ENCODE assay signal across 13 cellular contexts in genomic region chr1:154466136-154466665, GRCh38. TPM values are rescaled to one million over a fixed set of nuclear protein-coding genes. Genes with fewer than 3 reads are reported as not detected.
DNase-seq lines count a peak whose midpoint lies in the region; ATAC-seq, FAIRE-seq and TF ChIP-seq lines count a peak whose summit lies in the region.
"Had no signal": no experiment of that assay in that cellular context is flagged by ENCODE, and none has a peak within 500 bp of the region (broad histone marks: within the 10 kb centered on the region; RNA-seq: fewer than 3 reads in every experiment).

No MANE protein-coding gene starts in this region.

- no peak for DNase-seq in CD4-positive, alpha-beta T cell
- DNase-seq in sigmoid colon = peak; percentile 20
- no peak for DNase-seq in GM12892 (ENCODE audit: insufficient read length)
- no peak for DNase-seq in NCI-H2107 treated with DMSO at 0.1 percent for 48 hours (lab: John Stamatoyannopoulos, UW; ENCODE audit: unreplicated experiment)
- DNase-seq: activated naive CD8-positive, alpha-beta T cell treated with anti-CD3 and anti-CD28 coated beads, Interleukin-2, amount 10 ng/mL, durations not matched to agents 7 days and 5 days; NCI-H1436 treated with DMSO at 0.1 percent for 48 hours; NCI-H524 treated with DMSO at 0.1 percent for 48 hours; stimulated activated CD4-positive, alpha-beta T cell treated with anti-CD3 and anti-CD28 coated beads, Interleukin-4, amount 100 ng/mL, for 1 hour; stimulated activated naive CD4-positive, alpha-beta T cell had no signal

- H4K20me1 ChIP-seq in KMS-11 (ENCODE audit: insufficient read depth) = no peaks in the 10 kb centered on the region

- H2AFZ ChIP-seq in KMS-11 (ENCODE audit: low read depth) = no peak overlapping the region

- no peaks in the 10 kb centered on the region for H3K9me3 ChIP-seq in CD4-positive, alpha-beta T cell (ENCODE audit: control insufficient read depth, low read length)
- H3K9me3 ChIP-seq in sigmoid colon = no peaks in the 10 kb centered on the region

- H3K4me1 ChIP-seq in KMS-11 (ENCODE audit: low read depth, poor library complexity, severe bottlenecking) (peaks cover 65% of the 10 kb centered on the region), sigmoid colon (peaks cover 0 to 47% (median 25%) of the 10 kb centered on the region in 4 donors)

- no peak for ATAC-seq in CD4-positive, alpha-beta T cell (ENCODE audit: poor library complexity)
- ATAC-seq in GM21515 (IDR thresholded peaks at IDR 0.05; ENCODE audit: unreplicated experiment) = no peak
- ATAC-seq: Panc1 had no signal

- H3K4me3 ChIP-seq in KMS-11 (IDR thresholded peaks at IDR 0.05; ENCODE audit: insufficient read depth, low read depth, low read length) (no peak overlapping the region), sigmoid colon (no peak overlapping the region)

- H3K4me2 ChIP-seq in KMS-11 = peak overlapping the region; percentile 46

- 65 to 71% methylated on average over 5 of the region's 5 CpGs for WGBS in sigmoid colon, 2 donors

- H3K9ac ChIP-seq in KMS-11 = no peak overlapping the region

- POLR2A ChIA-PET in CD4-positive, alpha-beta T cell (lab: Charles Lee) = interaction anchor here (1.1 to 4.0 kb wide), 8 partner anchors 26 to 246 kb away, joined by 3 to 66 read pairs (median 7); partner anchors contain the start of gene UBAP2L

- H3K36me3 ChIP-seq in KMS-11 (ENCODE audit: insufficient read depth) (no peaks in the 10 kb centered on the region), sigmoid colon (peaks cover 0 to 50% (median 15%) of the 10 kb centered on the region in 4 donors)

- no peak for TF ChIP-seq EP300 in sigmoid colon (IDR thresholded peaks at IDR 0.05)

- no peaks in the 10 kb centered on the region for H3K79me2 ChIP-seq in KMS-11 (ENCODE audit: insufficient read depth, low read depth)

- H3K9me3 Mint-ChIP-seq in CD4-positive, alpha-beta T cell = no peaks in the 10 kb centered on the region
- no peaks in the 10 kb centered on the region for H3K9me3 Mint-ChIP-seq in dendritic cell treated with granulocyte-macrophage colony-stimulating factor and Interleukin-4, amounts not matched to agents 40 ng/mL and 50 ng/mL, for 4 days
- H3K9me3 Mint-ChIP-seq: activated naive CD8-positive, alpha-beta T cell treated with anti-CD3 and anti-CD28 coated beads, Interleukin-2, amount 10 ng/mL, durations not matched to agents 7 days and 5 days had no signal

- no peaks in the 10 kb centered on the region for H3K27me3 Mint-ChIP-seq in CD4-positive, alpha-beta T cell
- H3K27me3 Mint-ChIP-seq in dendritic cell treated with granulocyte-macrophage colony-stimulating factor and Interleukin-4, amounts not matched to agents 40 ng/mL and 50 ng/mL, for 4 days = no peaks in the 10 kb centered on the region

- H3K27ac ChIP-seq in CD4-positive, alpha-beta T cell (ENCODE audit: low read depth, low read length) = peak overlapping the region; percentile 49
- H3K27ac ChIP-seq in KMS-11 = no peak overlapping the region; the same call in 1 of the 2 replicates
- H3K27ac ChIP-seq in sigmoid colon = peak overlapping the region in 3 of 4 donors; percentile 27 to 89 (median 47)

- intact Hi-C loops in CD4-positive, alpha-beta T cell (cut with DNase I, micrococcal nuclease) = loop anchor here in 1 of 2 experiments (5.0 kb wide), 1 partner anchor 124 kb away; no protein-coding TSS in a partner anchor
- intact Hi-C loops in dendritic cell treated with granulocyte-macrophage colony-stimulating factor and Interleukin-4, amounts not matched to agents 40 ng/mL and 50 ng/mL, for 4 days (cut with micrococcal nuclease) = loop anchor here (2.0 kb wide), 1 partner anchor 59 kb away; no protein-coding TSS in a partner anchor
- intact Hi-C loops in sigmoid colon (cut with DNase I) = loop anchor here (2.0 kb wide), 1 partner anchor 61 kb away; the partner anchor contains the start of gene IL6R

- peak overlapping the region; percentile 93 for H3K27ac Mint-ChIP-seq in CD4-positive, alpha-beta T cell
- peak overlapping the region; percentile 95 for H3K27ac Mint-ChIP-seq in dendritic cell treated with granulocyte-macrophage colony-stimulating factor and Interleukin-4, amounts not matched to agents 40 ng/mL and 50 ng/mL, for 4 days
- H3K27ac Mint-ChIP-seq: activated naive CD8-positive, alpha-beta T cell treated with anti-CD3 and anti-CD28 coated beads, Interleukin-2, amount 10 ng/mL, durations not matched to agents 7 days and 5 days had no signal

- H3K36me3 Mint-ChIP-seq in CD4-positive, alpha-beta T cell (ENCODE audit: low read depth) = peaks cover 18% of the 10 kb centered on the region
- peaks cover 65% of the 10 kb centered on the region for H3K36me3 Mint-ChIP-seq in dendritic cell treated with granulocyte-macrophage colony-stimulating factor and Interleukin-4, amounts not matched to agents 40 ng/mL and 50 ng/mL, for 4 days (ENCODE audit: low read depth)
- H3K36me3 Mint-ChIP-seq: activated naive CD8-positive, alpha-beta T cell treated with anti-CD3 and anti-CD28 coated beads, Interleukin-2, amount 10 ng/mL, durations not matched to agents 7 days and 5 days had no signal

- TF ChIP-seq CTCF in CD4-positive, alpha-beta T cell (IDR thresholded peaks at IDR 0.05) = no peak
- no peak for TF ChIP-seq CTCF in KMS-11 (conservative IDR thresholded peaks at IDR 0.05; ENCODE audit: low read depth, low read length)
- TF ChIP-seq CTCF in sigmoid colon (IDR thresholded peaks at IDR 0.05) = no peak

- TF ChIP-seq POLR2A in sigmoid colon (IDR thresholded peaks at IDR 0.05) (no peak), GM12892 (IDR thresholded peaks at IDR 0.05; ENCODE audit: low read depth, low read length) (no peak)

- H3K4me3 Mint-ChIP-seq in CD4-positive, alpha-beta T cell = peak overlapping the region; percentile 49
- H3K4me3 Mint-ChIP-seq in dendritic cell treated with granulocyte-macrophage colony-stimulating factor and Interleukin-4, amounts not matched to agents 40 ng/mL and 50 ng/mL, for 4 days = peak overlapping the region; percentile 55
- H3K4me3 Mint-ChIP-seq: activated naive CD8-positive, alpha-beta T cell treated with anti-CD3 and anti-CD28 coated beads, Interleukin-2, amount 10 ng/mL, durations not matched to agents 7 days and 5 days had no signal

- peaks cover 78% of the 10 kb centered on the region for H3K4me1 Mint-ChIP-seq in CD4-positive, alpha-beta T cell (ENCODE audit: low read depth)
- peaks cover 72% of the 10 kb centered on the region for H3K4me1 Mint-ChIP-seq in dendritic cell treated with granulocyte-macrophage colony-stimulating factor and Interleukin-4, amounts not matched to agents 40 ng/mL and 50 ng/mL, for 4 days (ENCODE audit: low read depth)

- no peaks in the 10 kb centered on the region for H3K27me3 ChIP-seq in CD4-positive, alpha-beta T cell (ENCODE audit: control insufficient read depth, insufficient read depth, low read length)
- H3K27me3 ChIP-seq in KMS-11 (ENCODE audit: insufficient read depth, low read depth) (peaks cover 31% of the 10 kb centered on the region; the same call in 1 of the 2 replicates), sigmoid colon (no peaks in the 10 kb centered on the region)

- CTCF ChIA-PET in CD4-positive, alpha-beta T cell (lab: Charles Lee) = interaction anchor here (1.4 to 3.4 kb wide), 2 partner anchors 14 to 63 kb away, joined by 4 to 21 read pairs; no protein-coding TSS in a partner anchor

- FAIRE-seq in GM12892 (lab: Jason Lieb, UNC) = no peak

RNA-seq across cellular contexts. Expression of gene TDRD10, which starts 35.8 kb away (rescaled TPM):
- not detected for total RNA-seq in CD4-positive, alpha-beta T cell
- 1 to 10 TPM in 3 of 4 donors, under 1 TPM in 1; 0.68 to 3.9 (median 1.8) TPM for total RNA-seq in sigmoid colon
- 1 to 10 TPM in 2 of 3 donors, under 1 TPM in 1; 0.46 to 2.0 (median 1.8) TPM for polyA plus RNA-seq in sigmoid colon
- 0.19 TPM for polyA plus RNA-seq in GM12892 (2012; ENCODE audit: missing spikeins)
- total RNA-seq: activated naive CD8-positive, alpha-beta T cell treated with anti-CD3 and anti-CD28 coated beads, Interleukin-2, amount 10 ng/mL, durations not matched to agents 7 days and 5 days had no signal

RNA-seq across cellular contexts. Expression of gene SHE, which starts 36.0 kb away (rescaled TPM):
- not detected for total RNA-seq in CD4-positive, alpha-beta T cell
- 10 to 100 TPM in 1 of 4 donors, 1 to 10 TPM in 3; 5.2 to 10.2 (median 7.8) TPM for total RNA-seq in sigmoid colon
- 1 to 10 TPM; 1.6 to 5.7 (median 3.0) TPM for polyA plus RNA-seq in sigmoid colon
- 0.21 TPM for polyA plus RNA-seq in GM12892 (2012; ENCODE audit: missing spikeins)
- total RNA-seq: activated naive CD8-positive, alpha-beta T cell treated with anti-CD3 and anti-CD28 coated beads, Interleukin-2, amount 10 ng/mL, durations not matched to agents 7 days and 5 days had no signal

Comparison
In these comparisons a context has a peak if more than half of its experiments do, and no peak if none do; other contexts are left out.
1. RNA of gene SHE, which starts 36.0 kb away (total RNA-seq): 5.2 to 10.2 TPM in sigmoid colon; not detected in CD4-positive, alpha-beta T cell; every median in the first group is over 4 times any median in the second.